ENCODE assay signal across 20 cellular contexts in genomic region chr1:230561570-230561969, GRCh38.
DNase-seq lines count a peak whose midpoint lies in the region; ATAC-seq and TF ChIP-seq lines count a peak whose summit lies in the region.
"Had no signal": no experiment of that assay in that cellular context is flagged by ENCODE, and none has a peak within 500 bp of the region (broad histone marks: within the 10 kb centered on the region; RNA-seq: fewer than 3 reads in every experiment).

No MANE protein-coding gene starts in this region.

- DNase-seq in G401 (ENCODE audit: low spot score) (peak; percentile 18), glutamatergic neuron (no peak), superior temporal gyrus (ENCODE audit: extremely low spot score) (peak; percentile 46), Right ventricle myocardium superior (no peak)
- DNase-seq: Caco-2; CD4-positive, CD25-positive, alpha-beta regulatory T cell; CD8-positive, alpha-beta T cell; DMS 273 treated with DMSO at 0.1 percent for 48 hours; DMS79; EL; GF-D8; GM23248; H7; HCEC 1CT had no signal

- in situ Hi-C loops in G401 (cut with HindIII; ENCODE audit: low sequenced_read_pairs): no loop called here

- TF ChIP-seq CTCF in glutamatergic neuron (IDR thresholded peaks at IDR 0.05; ENCODE audit: partially characterized antibody, unreplicated experiment): no peak

- H3K36me3 Mint-ChIP-seq in glutamatergic neuron (ENCODE audit: unreplicated experiment): peaks cover 6% of the 10 kb centered on the region
- H3K36me3 Mint-ChIP-seq: CD4-positive, CD25-positive, alpha-beta regulatory T cell; CD8-positive, alpha-beta T cell had no signal

- H3K4me3 Mint-ChIP-seq in glutamatergic neuron (ENCODE audit: unreplicated experiment): no peak overlapping the region
- H3K4me3 Mint-ChIP-seq: B cell; CD4-positive, CD25-positive, alpha-beta regulatory T cell; CD8-positive, alpha-beta T cell had no signal

- peak overlapping the region; percentile 67 for H3K27ac Mint-ChIP-seq in glutamatergic neuron (ENCODE audit: unreplicated experiment)
- H3K27ac Mint-ChIP-seq: B cell; CD4-positive, CD25-positive, alpha-beta regulatory T cell; CD8-positive, alpha-beta T cell had no signal

- H3K4me1 Mint-ChIP-seq in glutamatergic neuron (ENCODE audit: low read depth, unreplicated experiment): peaks cover 28% of the 10 kb centered on the region
- H3K4me1 Mint-ChIP-seq: B cell; CD4-positive, CD25-positive, alpha-beta regulatory T cell had no signal

- intact Hi-C loops in Right ventricle myocardium superior (cut with DNase I): no loop called here

- ATAC-seq in HG03432 (IDR thresholded peaks at IDR 0.05; ENCODE audit: unreplicated experiment) (no peak), Right ventricle myocardium superior (ENCODE audit: poor library complexity) (no peak), HG02981 (IDR thresholded peaks at IDR 0.05; ENCODE audit: unreplicated experiment) (no peak)
- ATAC-seq: CD8-positive, alpha-beta T cell had no signal

- peaks cover 5% of the 10 kb centered on the region for H3K27me3 Mint-ChIP-seq in glutamatergic neuron (ENCODE audit: unreplicated experiment)
- H3K27me3 Mint-ChIP-seq: CD4-positive, CD25-positive, alpha-beta regulatory T cell had no signal

- H3K9me3 Mint-ChIP-seq in glutamatergic neuron (ENCODE audit: unreplicated experiment): peaks cover 6% of the 10 kb centered on the region
- H3K9me3 Mint-ChIP-seq: CD4-positive, CD25-positive, alpha-beta regulatory T cell; CD8-positive, alpha-beta T cell had no signal

- peak overlapping the region; percentile 73 for H3K27ac ChIP-seq in cingulate gyrus (ENCODE audit: low read depth, low read length)
- H3K27ac ChIP-seq: BLaER1, C4-2B, GM23248 had no signal

Comparison
In these comparisons a context has a peak if more than half of its experiments do, and no peak if none do; other contexts are left out.
1. DNase-seq: peak in G401 (single experiment) and superior temporal gyrus (single experiment); none in glutamatergic neuron (single experiment) and Right ventricle myocardium superior (single experiment).